In genomic region chr11:59601788-59602187, GRCh38 we compare ENCODE assay signal across 21 cellular contexts.
"Had no signal": no experiment of that assay in that cellular context is flagged by ENCODE, and none has a peak within 500 bp of the region (broad histone marks: within the 10 kb centered on the region; RNA-seq: fewer than 3 reads in every experiment).

No MANE protein-coding gene starts in this region.

- H3K27me3 ChIP-seq: colonic mucosa, foreskin keratinocyte, gastroesophageal sphincter, heart left ventricle, hepatocyte, suprapubic skin, vagina had no signal

- H2AFZ ChIP-seq: hepatocyte had no signal

- H3K9me3 ChIP-seq: colonic mucosa, gastroesophageal sphincter, heart left ventricle, prostate gland, suprapubic skin, vagina had no signal

- ATAC-seq: effector memory CD8-positive, alpha-beta T cell; foreskin keratinocyte; gastroesophageal sphincter; heart left ventricle; left colon; left ventricle myocardium superior; natural killer cell; right cardiac atrium; stimulated activated naive B cell treated with anti-CD40 and anti-IgM and Interleukin-4, amounts not matched to agents 10 μg/mL and 1 μg/mL and 100 μg/mL, for 72 hours had no signal

- H3K4me2 ChIP-seq: hepatocyte had no signal

- H3K27ac ChIP-seq: colonic mucosa, foreskin keratinocyte, gastroesophageal sphincter, heart left ventricle, hepatocyte, prostate gland, skin epidermis, suprapubic skin, vagina had no signal

- DNase-seq: colonic mucosa; effector memory CD8-positive, alpha-beta T cell; foreskin keratinocyte; heart left ventricle; left colon; left ventricle myocardium superior; natural killer cell; occipital lobe; right cardiac atrium; stimulated activated CD4-positive, alpha-beta T cell treated with anti-CD3 and anti-CD28 coated beads, Interleukin-15, amount 100 ng/mL, for 24 hours; stimulated activated CD4-positive, alpha-beta T cell treated with anti-CD3 and anti-CD28 coated beads, Interleukin-2, amount 100 ng/mL, for 48 hours; stimulated activated naive B cell treated with anti-CD40 and anti-IgM and Interleukin-4, amounts not matched to agents 10 μg/mL and 1 μg/mL and 100 μg/mL, for 72 hours; trophoblast cell had no signal

- FAIRE-seq: endometrium had no signal

- H3K4me3 ChIP-seq: colonic mucosa, gastroesophageal sphincter, heart left ventricle, hepatocyte, lung, prostate gland, skin epidermis, suprapubic skin, vagina had no signal

- H3K4me1 ChIP-seq: colonic mucosa, foreskin keratinocyte, gastroesophageal sphincter, prostate gland, suprapubic skin, vagina had no signal
